ENCODE assay signal across 17 cellular contexts in the genomic region with DNA sequence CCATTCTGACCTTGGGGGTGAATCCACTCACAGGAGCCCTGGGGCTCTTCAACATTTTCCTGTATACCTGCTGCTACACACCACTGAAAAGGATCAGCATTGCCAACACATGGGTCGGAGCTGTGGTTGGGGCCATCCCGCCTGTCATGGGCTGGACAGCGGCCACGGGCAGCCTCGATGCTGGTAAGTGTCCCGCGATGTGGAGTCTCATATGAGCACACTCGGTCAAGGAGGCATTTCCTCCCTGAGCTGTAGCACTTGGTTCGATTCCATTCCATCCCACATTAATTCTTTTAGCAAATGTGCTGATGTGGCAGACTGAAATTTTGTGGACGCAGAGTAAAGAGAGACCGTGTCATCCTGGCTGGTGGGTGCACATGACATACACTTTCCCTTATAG. TPM values are rescaled to one million over a fixed set of nuclear protein-coding genes. Genes with fewer than 3 reads are reported as not detected.
"Had no signal": no experiment of that assay in that cellular context is flagged by ENCODE, and none has a peak within 500 bp of the region (broad histone marks: within the 10 kb centered on the region; RNA-seq: fewer than 3 reads in every experiment).

No MANE protein-coding gene starts in this region.

RNA-seq across cellular contexts. Expression of a gene that starts 44.6 kb away (rescaled TPM):
- total RNA-seq: activated naive CD4-positive, alpha-beta T cell treated with anti-CD3 and anti-CD28 coated beads, Interleukin-2, amount 50 U/mL, for 72 hours; activated T-cell treated with anti-CD3 and anti-CD28 coated beads, Interleukin-2, amount 50 U/mL, for 4 hours; cerebellum; epithelial cell of proximal tubule; fibroblast of villous mesenchyme; heart left ventricle; left cardiac atrium; liver; pulmonary artery endothelial cell; right cardiac atrium; stomach; suprapubic skin; tibial nerve; urinary bladder; WTC11 had no signal
- polyA plus RNA-seq: heart left ventricle, neural cell, right cardiac atrium, SK-N-SH, stomach, urinary bladder had no signal
